In the genomic region with DNA sequence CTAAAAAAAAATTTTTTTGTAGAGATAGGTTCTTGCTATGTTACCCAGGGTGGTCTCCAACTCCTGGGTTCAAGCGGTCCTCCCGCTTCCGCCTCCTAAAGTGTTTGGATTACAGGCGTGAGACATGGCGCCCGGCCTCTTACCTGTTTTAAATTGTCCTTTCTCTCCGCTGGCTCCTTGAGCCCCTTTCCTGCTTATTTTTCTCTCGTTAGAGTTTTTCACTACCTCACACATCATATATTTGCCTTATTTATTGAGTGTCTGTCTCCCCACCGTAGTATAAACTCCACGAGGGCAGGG, we compare ENCODE assay signal across 8 cellular contexts. TPM values are rescaled to one million over a fixed set of nuclear protein-coding genes. Genes with fewer than 3 reads are reported as not detected.
DNase-seq lines count a peak whose midpoint lies in the region; ATAC-seq, FAIRE-seq and TF ChIP-seq lines count a peak whose summit lies in the region.

No MANE protein-coding gene starts in this region.

- H3K9ac ChIP-seq in HepG2 (ENCODE audit: insufficient read depth, low read depth, low read length), result peak overlapping the region; percentile 66

- no peak overlapping the region for H2AFZ ChIP-seq in HepG2 (ENCODE audit: low read length)

- ATAC-seq in activated CD8-positive, alpha-beta memory T cell treated with anti-CD3 and anti-CD28 coated beads, Interleukin-2, amount 10 ng/mL, durations not matched to agents 7 days and 5 days, result no peak
- ATAC-seq in HepG2 (no peak), mucosa of descending colon (no peak)

- no peak for TF ChIP-seq CTCF in astrocyte of the cerebellum (IDR thresholded peaks at IDR 0.05; ENCODE audit: low read depth, low read length, missing control alignments)
- no peak for TF ChIP-seq CTCF in HepG2 (CRISPR knock-in tag; IDR thresholded peaks at IDR 0.05)
- no peak for TF ChIP-seq CTCF in testis (IDR thresholded peaks at IDR 0.05)
- no peak for TF ChIP-seq CTCF in mucosa of descending colon (IDR thresholded peaks at IDR 0.05)

- H3K27me3 ChIP-seq in HepG2 (ENCODE audit: control insufficient read depth in 1 of 2, insufficient read depth in 2 of 2, low read length in 2 of 2), result peaks cover 0 to 18% of the 10 kb centered on the region in 2 experiments; a peak in 3 of 5 replicates
- H3K27me3 ChIP-seq in testis, result no peaks in the 10 kb centered on the region

- TSS peak; percentile 85 for BruUV-seq in HepG2 (replicated peaks; lab: Mats Ljungman, UMichigan)

- H3K36me3 Mint-ChIP-seq in activated CD8-positive, alpha-beta memory T cell treated with anti-CD3 and anti-CD28 coated beads, Interleukin-2, amount 10 ng/mL, durations not matched to agents 7 days and 5 days, result no peaks in the 10 kb centered on the region

- FAIRE-seq in HepG2 (lab: Jason Lieb, UNC), result no peak
- no peak for FAIRE-seq in frontal cortex (lab: Jason Lieb, UNC)

- no peaks in the 10 kb centered on the region for H3K79me2 ChIP-seq in HepG2 (ENCODE audit: insufficient read depth, low read length)

- POLR2A ChIA-PET in HepG2 (lab: Yijun Ruan, JAX), result interaction anchor here (0.9 to 5.1 kb wide), 20 partner anchors 9 to 263 kb away, joined by 3 to 62 read pairs (median 7); partner anchors contain the start of genes ALG1, ANKS3, DNAAF8 and EEF2KMT

- peaks cover 39% of the 10 kb centered on the region for H3K27me3 Mint-ChIP-seq in activated CD8-positive, alpha-beta memory T cell treated with anti-CD3 and anti-CD28 coated beads, Interleukin-2, amount 10 ng/mL, durations not matched to agents 7 days and 5 days

- 1% methylated on average over 10 of the region's 10 CpGs for WGBS in HepG2 (ENCODE audit: low lambda C conversion rate)
- 11 to 19% methylated on average over 10 of the region's 10 CpGs for WGBS in testis, 2 donors

- peak overlapping the region; percentile 81 for H3K4me3 Mint-ChIP-seq in activated CD8-positive, alpha-beta memory T cell treated with anti-CD3 and anti-CD28 coated beads, Interleukin-2, amount 10 ng/mL, durations not matched to agents 7 days and 5 days

- CTCF ChIA-PET in activated CD8-positive, alpha-beta memory T cell treated with anti-CD3 and anti-CD28 coated beads, Interleukin-2, amount 10 ng/mL, durations not matched to agents 7 days and 5 days (lab: Charles Lee), result interaction anchor here (1.2 to 2.4 kb wide), 3 partner anchors 11 to 333 kb away, joined by 3 to 6 read pairs (median 6); partner anchors contain the start of gene MGRN1
- CTCF ChIA-PET in HepG2 (lab: Yijun Ruan, JAX; ENCODE audit: low intra/inter-chr PET ratio, low total read pairs), result interaction anchor here (1.6 kb wide), 1 partner anchor 99 kb away, joined by 3 read pairs; no protein-coding TSS in a partner anchor

- peaks cover 15% of the 10 kb centered on the region for H3K4me1 Mint-ChIP-seq in activated CD8-positive, alpha-beta memory T cell treated with anti-CD3 and anti-CD28 coated beads, Interleukin-2, amount 10 ng/mL, durations not matched to agents 7 days and 5 days

- H3K36me3 ChIP-seq in HepG2 (replicated peaks in 1 of 2; ENCODE audit: control insufficient read depth in 1 of 2, insufficient read depth in 2 of 2, low read length in 2 of 2), result no peaks in the 10 kb centered on the region
- no peaks in the 10 kb centered on the region for H3K36me3 ChIP-seq in testis (ENCODE audit: low read depth, missing control alignments)
- H3K36me3 ChIP-seq in mucosa of descending colon (ENCODE audit: low read depth), result no peaks in the 10 kb centered on the region

- H3K4me1 ChIP-seq in HepG2 (ENCODE audit: insufficient read depth, low read length) (peaks cover 23% of the 10 kb centered on the region), testis (peaks cover 8% of the 10 kb centered on the region), mucosa of descending colon (ENCODE audit: low read depth) (peaks cover 4% of the 10 kb centered on the region)

- H3K9me3 ChIP-seq in HepG2 (ENCODE audit: low read length), result no peaks in the 10 kb centered on the region
- no peaks in the 10 kb centered on the region for H3K9me3 ChIP-seq in testis
- H3K9me3 ChIP-seq in mucosa of descending colon, result no peaks in the 10 kb centered on the region

- no peaks in the 10 kb centered on the region for H3K9me3 Mint-ChIP-seq in activated CD8-positive, alpha-beta memory T cell treated with anti-CD3 and anti-CD28 coated beads, Interleukin-2, amount 10 ng/mL, durations not matched to agents 7 days and 5 days (ENCODE audit: low read depth)

- in situ Hi-C loops in astrocyte of the cerebellum (cut with HindIII; ENCODE audit: low sequenced_read_pairs) (no loop called here), HepG2 (cut with HindIII; ENCODE audit: extremely low pct_ligation_motif_present, low pct_unique_long_range_greater_than_20kb) (loop anchor here (5.0 to 25.0 kb wide), 2 partner anchors 110 to 445 kb away; partner anchors contain the start of genes GLYR1 and UBN1)

- TF ChIP-seq POLR2A in HepG2 (IDR thresholded peaks at IDR 0.05; ENCODE audit: insufficient read depth in 1 of 2, low read depth in 2 of 2, low read length in 2 of 2) (no peak), testis (IDR thresholded peaks at IDR 0.05) (no peak)

- peak overlapping the region; percentile 51 for H3K4me3 ChIP-seq in astrocyte of the cerebellum (ENCODE audit: low read depth, low read length)
- peak overlapping the region; percentile 62 to 73 (median 62) for H3K4me3 ChIP-seq in HepG2 (replicated peaks in 1 of 3; ENCODE audit: insufficient read depth in 1 of 3, low read depth in 2 of 3, low read length in 3 of 3)
- peak overlapping the region; percentile 53 to 59 for H3K4me3 ChIP-seq in testis
- no peak overlapping the region for H3K4me3 ChIP-seq in mucosa of descending colon

- H4K20me1 ChIP-seq in HepG2 (ENCODE audit: insufficient read depth, low read length), result no peaks in the 10 kb centered on the region

- intact Hi-C loops in HepG2 (cut with micrococcal nuclease; ENCODE audit: unreplicated experiment), result loop anchor here (2.0 to 10.0 kb wide), 6 partner anchors 51 to 343 kb away; partner anchors contain the start of genes ALG1, EEF2KMT and UBALD1
- intact Hi-C loops in testis (cut with DNase I; ENCODE audit: low total_unique reads), result no loop called here
- intact Hi-C loops in mucosa of descending colon (cut with DNase I, micrococcal nuclease), result loop anchor here in 1 of 2 donors (10.0 kb wide), 1 partner anchor 113 kb away; the partner anchor contains the start of genes GLYR1 and UBN1

- peak overlapping the region; percentile 59 for H3K27ac Mint-ChIP-seq in activated CD8-positive, alpha-beta memory T cell treated with anti-CD3 and anti-CD28 coated beads, Interleukin-2, amount 10 ng/mL, durations not matched to agents 7 days and 5 days

- peak overlapping the region; percentile 90 for H3K4me2 ChIP-seq in HepG2 (ENCODE audit: low read depth, low read length)

- TF ChIP-seq EP300 in HepG2 (IDR thresholded peaks at IDR 0.05; ENCODE audit: low read depth in 2 of 2, low read length in 2 of 2) (no peak), HepG2 (CRISPR knock-in tag; IDR thresholded peaks at IDR 0.05; ENCODE audit: borderline replicate concordance) (no peak)

- DNase-seq in activated CD8-positive, alpha-beta memory T cell treated with anti-CD3 and anti-CD28 coated beads, Interleukin-2, amount 10 ng/mL, durations not matched to agents 7 days and 5 days, result no peak
- no peak for DNase-seq in activated CD8-positive, alpha-beta memory T cell treated with anti-CD3 and anti-CD28 coated beads, Interleukin-2, amount 50 U/mL, for 48 hours
- DNase-seq in astrocyte of the cerebellum (ENCODE audit: low read depth), result no peak
- no peak for DNase-seq in HepG2 (ENCODE audit: low spot score)
- DNase-seq in testis, result no peak
- no peak for DNase-seq in mucosa of descending colon
- DNase-seq in NCI-H128 (lab: John Stamatoyannopoulos, UW; ENCODE audit: unreplicated experiment), result no peak
- no peak for DNase-seq in frontal cortex (ENCODE audit: low spot score in 2 of 2)

- no peak for TF ChIP-seq RAD21 in HepG2 (CRISPR knock-in tag; IDR thresholded peaks at IDR 0.05)

- H3K27ac ChIP-seq in HepG2 (ENCODE audit: extremely low read length, insufficient read depth, low read length), result peak overlapping the region; percentile 77
- H3K27ac ChIP-seq in testis, result peak overlapping the region in 1 of 2 donors; percentile 11

RNA-seq across cellular contexts. Expression of gene SEC14L5, which starts 0.8 kb away (rescaled TPM):
- not detected for total RNA-seq in activated CD8-positive, alpha-beta memory T cell treated with anti-CD3 and anti-CD28 coated beads, Interleukin-2, amount 10 ng/mL, durations not matched to agents 7 days and 5 days
- 0.36 and 0.42 TPM in 2 replicates for total RNA-seq in HepG2 (2016; rRNA removed; fragmentation: Illumina TruSeq; extraction: Trizol)
- total RNA-seq in HepG2 (2016; cell fraction: cytosol; rRNA removed; fragmentation: Illumina TruSeq; extraction: Trizol; ENCODE audit: low read depth), result 0.09 TPM in 1 of 2 replicates, not detected in the other
- total RNA-seq in HepG2 (2016; cell fraction: insoluble cytoplasmic fraction; rRNA removed; fragmentation: Illumina TruSeq; extraction: Trizol), result 0.34 and 0.43 TPM in 2 replicates
- total RNA-seq in HepG2 (2016; cell fraction: membrane; rRNA removed; fragmentation: Illumina TruSeq; extraction: Trizol), result 0.19 and 0.21 TPM in 2 replicates
- total RNA-seq in HepG2 (2016; cell fraction: nucleus; rRNA removed; fragmentation: Illumina TruSeq; extraction: Trizol), result 0.34 and 0.43 TPM in 2 replicates
- 0.40 and 0.60 TPM in 2 replicates for polyA plus RNA-seq in HepG2 (2011; rRNA removed)
- 0.31 and 0.44 TPM in 2 replicates for polyA plus RNA-seq in HepG2 (2011; cell fraction: cytosol; rRNA removed)
- polyA plus RNA-seq in HepG2 (2011; cell fraction: nucleus; rRNA removed), result 1.3 and 1.5 TPM in 2 replicates
- 0.59 and 1.0 TPM in 2 replicates for polyA plus RNA-seq in HepG2 (2012)
- polyA plus RNA-seq in HepG2 (2016; cell fraction: cytosol; fragmentation: Illumina TruSeq; extraction: Trizol; ENCODE audit: low read depth), result 0.02 TPM in 2 replicates
- 0.32 and 0.43 TPM in 2 replicates for polyA plus RNA-seq in HepG2 (2016; cell fraction: insoluble cytoplasmic fraction; fragmentation: Illumina TruSeq; extraction: Trizol; ENCODE audit: low read depth)
- 0.08 and 0.14 TPM in 2 replicates for polyA plus RNA-seq in HepG2 (2016; cell fraction: membrane; fragmentation: Illumina TruSeq; extraction: Trizol; ENCODE audit: low read depth)
- polyA plus RNA-seq in HepG2 (2016; cell fraction: nucleus; fragmentation: Illumina TruSeq; extraction: Trizol; ENCODE audit: insufficient read depth, low read depth), result 0.31 and 0.41 TPM in 2 replicates
- 0.16 and 1.5 TPM in 2 replicates for polyA minus RNA-seq in HepG2 (2011; rRNA and poly(A)+ RNA removed; ENCODE audit: low replicate concordance)
- 0.18 and 0.49 TPM in 2 replicates for polyA minus RNA-seq in HepG2 (2011; cell fraction: cytosol; rRNA and poly(A)+ RNA removed)
- polyA minus RNA-seq in HepG2 (2011; cell fraction: nucleus; rRNA and poly(A)+ RNA removed), result 0.64 and 0.75 TPM in 2 replicates
- total RNA-seq in testis, result 1 to 10 TPM; 1.2 to 2.9 TPM
- polyA plus RNA-seq in testis (ENCODE audit: insufficient read depth, low read depth, low replicate concordance), result 0.73 TPM
- total RNA-seq in mucosa of descending colon, result 1 to 10 TPM; 1.3 to 1.6 (median 1.4) TPM
- 0.41 TPM for total RNA-seq in frontal cortex

RNA-seq across cellular contexts. Expression of gene PPL, which starts 20.4 kb away (rescaled TPM):
- total RNA-seq in activated CD8-positive, alpha-beta memory T cell treated with anti-CD3 and anti-CD28 coated beads, Interleukin-2, amount 10 ng/mL, durations not matched to agents 7 days and 5 days, result under 1 TPM in 1 of 2 experiments, not detected in 1; 0.09 TPM
- 4.4 and 6.6 TPM in 2 replicates for total RNA-seq in HepG2 (2016; rRNA removed; fragmentation: Illumina TruSeq; extraction: Trizol)
- total RNA-seq in HepG2 (2016; cell fraction: cytosol; rRNA removed; fragmentation: Illumina TruSeq; extraction: Trizol; ENCODE audit: low read depth), result 1.1 and 1.5 TPM in 2 replicates
- 3.3 and 6.8 TPM in 2 replicates for total RNA-seq in HepG2 (2016; cell fraction: insoluble cytoplasmic fraction; rRNA removed; fragmentation: Illumina TruSeq; extraction: Trizol)
- 1.8 and 2.4 TPM in 2 replicates for total RNA-seq in HepG2 (2016; cell fraction: membrane; rRNA removed; fragmentation: Illumina TruSeq; extraction: Trizol)
- 8.8 and 10.7 TPM in 2 replicates for total RNA-seq in HepG2 (2016; cell fraction: nucleus; rRNA removed; fragmentation: Illumina TruSeq; extraction: Trizol)
- 5.7 and 7.5 TPM in 2 replicates for polyA plus RNA-seq in HepG2 (2011; rRNA removed)
- 4.1 and 4.4 TPM in 2 replicates for polyA plus RNA-seq in HepG2 (2011; cell fraction: cytosol; rRNA removed)
- polyA plus RNA-seq in HepG2 (2011; cell fraction: nucleus; rRNA removed), result 19.1 and 22.6 TPM in 2 replicates
- 5.2 and 7.1 TPM in 2 replicates for polyA plus RNA-seq in HepG2 (2012)
- polyA plus RNA-seq in HepG2 (2016; cell fraction: cytosol; fragmentation: Illumina TruSeq; extraction: Trizol; ENCODE audit: low read depth), result 0.62 and 0.73 TPM in 2 replicates
- polyA plus RNA-seq in HepG2 (2016; cell fraction: insoluble cytoplasmic fraction; fragmentation: Illumina TruSeq; extraction: Trizol; ENCODE audit: low read depth), result 2.7 and 3.1 TPM in 2 replicates
- 0.72 and 0.92 TPM in 2 replicates for polyA plus RNA-seq in HepG2 (2016; cell fraction: membrane; fragmentation: Illumina TruSeq; extraction: Trizol; ENCODE audit: low read depth)
- polyA plus RNA-seq in HepG2 (2016; cell fraction: nucleus; fragmentation: Illumina TruSeq; extraction: Trizol; ENCODE audit: insufficient read depth, low read depth), result 14.4 and 14.5 TPM in 2 replicates
- 9.9 and 18.8 TPM in 2 replicates for polyA minus RNA-seq in HepG2 (2011; rRNA and poly(A)+ RNA removed; ENCODE audit: low replicate concordance)
- 6.1 and 7.4 TPM in 2 replicates for polyA minus RNA-seq in HepG2 (2011; cell fraction: cytosol; rRNA and poly(A)+ RNA removed)
- 7.3 and 10.2 TPM in 2 replicates for polyA minus RNA-seq in HepG2 (2011; cell fraction: nucleus; rRNA and poly(A)+ RNA removed)
- 1 to 10 TPM; 5.4 to 6.1 TPM for total RNA-seq in testis
- polyA plus RNA-seq in testis (ENCODE audit: insufficient read depth, low read depth, low replicate concordance), result 6.8 TPM
- total RNA-seq in mucosa of descending colon, result 10 to 100 TPM; 10.8 to 22.1 (median 13.9) TPM
- total RNA-seq in frontal cortex, result 0.82 TPM
